21 cellular contexts compared by ENCODE assay signal in genomic region chr15:58506787-58507671, GRCh38.
A peak's percentile ranks its signal among the peaks of the same experiment; 100 is the strongest.
DNase-seq lines count a peak whose midpoint lies in the region; ATAC-seq and TF ChIP-seq lines count a peak whose summit lies in the region.
"Had no signal": no experiment of that assay in that cellular context is flagged by ENCODE, and none has a peak within 500 bp of the region (broad histone marks: within the 10 kb centered on the region; RNA-seq: fewer than 3 reads in every experiment).

No MANE protein-coding gene starts in this region.

- intact Hi-C loops in spleen (cut with DNase I; ENCODE audit: low total_unique reads): no loop called here

- CTCF ChIA-PET in activated CD4-positive, alpha-beta T cell treated with anti-CD3 and anti-CD28 coated beads, Interleukin-2, amount 10 ng/mL, durations not matched to agents 7 days and 5 days (lab: Charles Lee): interaction anchor here (0.7 to 4.8 kb wide), 7 partner anchors 9 to 53 kb away, joined by 3 to 20 read pairs (median 5); no protein-coding TSS in a partner anchor

- no peak overlapping the region for H3K4me3 Mint-ChIP-seq in activated CD4-positive, alpha-beta T cell treated with anti-CD3 and anti-CD28 coated beads, Interleukin-2, amount 10 ng/mL, durations not matched to agents 7 days and 5 days
- H3K4me3 Mint-ChIP-seq: CD8-positive, alpha-beta T cell; immature natural killer cell; nephron progenitor cell had no signal

- peaks cover 26% of the 10 kb centered on the region for H3K4me1 Mint-ChIP-seq in activated CD4-positive, alpha-beta T cell treated with anti-CD3 and anti-CD28 coated beads, Interleukin-2, amount 10 ng/mL, durations not matched to agents 7 days and 5 days

- H3K36me3 ChIP-seq in spleen: no peaks in the 10 kb centered on the region
- H3K36me3 ChIP-seq: uterus had no signal

- no peak for DNase-seq in activated CD4-positive, alpha-beta T cell treated with anti-CD3 and anti-CD28 coated beads, Interleukin-2, amount 10 ng/mL, durations not matched to agents 7 days and 5 days
- no peak for DNase-seq in activated CD4-positive, alpha-beta T cell treated with anti-CD3 and anti-CD28 coated beads, Interleukin-2, amount 50 U/mL, for 1 hour
- DNase-seq in amniotic epithelial cell (ENCODE audit: low read depth) (peak; percentile 28), islet precursor cell (peak; percentile 5), spleen (no peak), iPS-NIHi7 (ENCODE audit: extremely low spot score) (no peak)
- DNase-seq: activated CD8-positive, alpha-beta memory T cell treated with anti-CD3 and anti-CD28 coated beads, Interleukin-2, amount 50 U/mL, for 48 hours; activated gamma-delta T cell treated with Interleukin-2 at 50 U/mL for 16 hours; CD8-positive, alpha-beta T cell; cortex of kidney; erythroblast; immature natural killer cell; NCI-H2029; NCI-H510A; nephron progenitor cell; OCI-M1; right cardiac atrium; SIG-M5; uterus had no signal

- peak overlapping the region in 1 of 8 donors; percentile 41 for H3K4me3 ChIP-seq in spleen
- H3K4me3 ChIP-seq: uterus had no signal

- peaks cover 15% of the 10 kb centered on the region for H3K36me3 Mint-ChIP-seq in activated CD4-positive, alpha-beta T cell treated with anti-CD3 and anti-CD28 coated beads, Interleukin-2, amount 10 ng/mL, durations not matched to agents 7 days and 5 days (ENCODE audit: low read depth)
- H3K36me3 Mint-ChIP-seq: CD8-positive, alpha-beta T cell had no signal

- ATAC-seq in HG03097 (IDR thresholded peaks at IDR 0.05; ENCODE audit: low FRiP score, unreplicated experiment) (no peak), GM21447 (IDR thresholded peaks at IDR 0.05; ENCODE audit: unreplicated experiment) (no peak)
- ATAC-seq: CD8-positive, alpha-beta T cell had no signal

- peak overlapping the region; percentile 84 for H3K27ac Mint-ChIP-seq in activated CD4-positive, alpha-beta T cell treated with anti-CD3 and anti-CD28 coated beads, Interleukin-2, amount 10 ng/mL, durations not matched to agents 7 days and 5 days
- H3K27ac Mint-ChIP-seq: nephron progenitor cell had no signal

- TF ChIP-seq CTCF in spleen (IDR thresholded peaks at IDR 0.05 in 8 of 11, conservative IDR thresholded peaks at IDR 0.05 in 3 of 11): peak in 2 of 11 experiments; percentile 21 to 29

- H3K9me3 Mint-ChIP-seq in activated CD4-positive, alpha-beta T cell treated with anti-CD3 and anti-CD28 coated beads, Interleukin-2, amount 10 ng/mL, durations not matched to agents 7 days and 5 days: peaks cover 11% of the 10 kb centered on the region
- H3K9me3 Mint-ChIP-seq: CD8-positive, alpha-beta T cell; nephron progenitor cell had no signal

- H3K4me1 ChIP-seq in spleen: peaks cover 0 to 22% (median 0%) of the 10 kb centered on the region in 6 donors
- H3K4me1 ChIP-seq: uterus had no signal

- no peaks in the 10 kb centered on the region for H3K9me3 ChIP-seq in spleen
- H3K9me3 ChIP-seq: uterus had no signal

- peak overlapping the region in 7 of 8 donors; percentile 57 to 88 (median 81) for H3K27ac ChIP-seq in spleen
- H3K27ac ChIP-seq: uterus had no signal

- H3K27me3 ChIP-seq in spleen (replicated peaks in 1 of 7): no peaks in the 10 kb centered on the region
- H3K27me3 ChIP-seq: uterus had no signal

- WGBS in spleen, 5 donors: 67 to 83% (median 76%) methylated on average over 9 of the region's 9 CpGs

- POLR2A ChIA-PET in activated CD4-positive, alpha-beta T cell treated with anti-CD3 and anti-CD28 coated beads, Interleukin-2, amount 10 ng/mL, durations not matched to agents 7 days and 5 days (lab: Charles Lee): no interaction called here

- no peak for TF ChIP-seq POLR2A in spleen (IDR thresholded peaks at IDR 0.05)

- peaks cover 4% of the 10 kb centered on the region for H3K27me3 Mint-ChIP-seq in activated CD4-positive, alpha-beta T cell treated with anti-CD3 and anti-CD28 coated beads, Interleukin-2, amount 10 ng/mL, durations not matched to agents 7 days and 5 days

Comparison
In these comparisons a context has a peak if more than half of its experiments do, and no peak if none do; other contexts are left out.
1. DNase-seq: peak in amniotic epithelial cell (single experiment) and islet precursor cell (single experiment); none in activated CD4-positive, alpha-beta T cell treated with anti-CD3 and anti-CD28 coated beads, Interleukin-2, amount 10 ng/mL, durations not matched to agents 7 days and 5 days (single experiment), activated CD4-positive, alpha-beta T cell treated with anti-CD3 and anti-CD28 coated beads, Interleukin-2, amount 50 U/mL, for 1 hour (single experiment), spleen (single experiment) and iPS-NIHi7 (single experiment).